ENCODE assay signal across 12 cellular contexts in genomic region chr3:188208751-188209433, GRCh38.
DNase-seq lines count a peak whose midpoint lies in the region; ATAC-seq lines count a peak whose summit lies in the region.
"Had no signal": no experiment of that assay in that cellular context is flagged by ENCODE, and none has a peak within 500 bp of the region (broad histone marks: within the 10 kb centered on the region; RNA-seq: fewer than 3 reads in every experiment).

No MANE protein-coding gene starts in this region.

- no peaks in the 10 kb centered on the region for H3K27me3 ChIP-seq in stomach smooth muscle (ENCODE audit: control insufficient read depth in 1 of 2, insufficient read depth in 2 of 2, low read length in 2 of 2)
- H3K27me3 ChIP-seq: adrenal gland, SJCRH30, suprapubic skin had no signal

- peak; percentile 77 for DNase-seq in HCEC 1CT
- DNase-seq in amniotic epithelial cell (ENCODE audit: low read depth) = peak; percentile 54
- peak; percentile 70 for DNase-seq in iris pigment epithelial cell (ENCODE audit: low read depth)
- no peak for DNase-seq in activated CD4-positive, alpha-beta T cell treated with anti-CD3 and anti-CD28 coated beads, Interleukin-2, amount 50 U/mL, for 4 hours
- no peak for DNase-seq in activated CD4-positive, alpha-beta T cell treated with anti-CD3 and anti-CD28 coated beads, Interleukin-2, amount 50 U/mL, for 1 hour
- DNase-seq: NCI-H1105 treated with DMSO at 0.1 percent for 48 hours, NCI-H526 treated with DMSO at 0.1 percent for 48 hours, SJCRH30 had no signal

- peaks cover 3 to 4% of the 10 kb centered on the region in 2 donors for H3K36me3 ChIP-seq in stomach smooth muscle (ENCODE audit: control insufficient read depth in 2 of 2, insufficient read depth in 2 of 2, low read length in 2 of 2)
- H3K36me3 ChIP-seq: adrenal gland, SJCRH30 had no signal

- H3K9ac ChIP-seq in stomach smooth muscle (ENCODE audit: low read length in 2 of 2) = peak overlapping the region; percentile 30 to 43

- peak overlapping the region in 1 of 2 donors; percentile 22 for H3K4me3 ChIP-seq in stomach smooth muscle (ENCODE audit: low read length in 2 of 2)
- H3K4me3 ChIP-seq: adrenal gland, SJCRH30, suprapubic skin had no signal

- H3K27ac ChIP-seq in stomach smooth muscle (ENCODE audit: low read length) = peak overlapping the region; percentile 100
- H3K27ac ChIP-seq: SJCRH30, suprapubic skin had no signal

- H3K4me1 ChIP-seq in stomach smooth muscle (ENCODE audit: control insufficient read depth, insufficient read depth, low read length) = peaks cover 48% of the 10 kb centered on the region
- H3K4me1 ChIP-seq: SJCRH30 had no signal

- no peaks in the 10 kb centered on the region for H3K9me3 ChIP-seq in stomach smooth muscle (ENCODE audit: control insufficient read depth in 2 of 2, low read length in 2 of 2)
- H3K9me3 ChIP-seq: adrenal gland, SJCRH30, suprapubic skin had no signal

- ATAC-seq in GM21737 (IDR thresholded peaks at IDR 0.05; ENCODE audit: unreplicated experiment) = no peak

Comparison
In these comparisons a context has a peak if more than half of its experiments do, and no peak if none do; other contexts are left out.
1. DNase-seq: peak in HCEC 1CT (single experiment), amniotic epithelial cell (single experiment) and iris pigment epithelial cell (single experiment); none in activated CD4-positive, alpha-beta T cell treated with anti-CD3 and anti-CD28 coated beads, Interleukin-2, amount 50 U/mL, for 4 hours (0 of 2) and activated CD4-positive, alpha-beta T cell treated with anti-CD3 and anti-CD28 coated beads, Interleukin-2, amount 50 U/mL, for 1 hour (single experiment).